In genomic region chr10:113148899-113149298, GRCh38 we compare ENCODE assay signal across 20 cellular contexts.
"Had no signal": no experiment of that assay in that cellular context is flagged by ENCODE, and none has a peak within 500 bp of the region (broad histone marks: within the 10 kb centered on the region; RNA-seq: fewer than 3 reads in every experiment).

No MANE protein-coding gene starts in this region.

- H3K4me3 ChIP-seq: heart right ventricle, lung, neural progenitor cell, prostate gland, thyroid gland had no signal

- H3K4me1 ChIP-seq: neural progenitor cell, prostate gland, thyroid gland had no signal

- H3K4me3 Mint-ChIP-seq: activated CD4-positive, alpha-beta T cell treated with anti-CD3 and anti-CD28 coated beads, Interleukin-2, amount 10 ng/mL, durations not matched to agents 24 days and 14 days; activated CD8-positive, alpha-beta T cell treated with anti-CD3 and anti-CD28 coated beads for 36 hours; activated T-helper 1 cell treated with anti-CD3 and anti-CD28 coated beads, Interleukin-12 subunit alpha, Interleukin-12 subunit beta, Interleukin-2, Interleukin-4 antibody, amounts not matched to agents 30 ng/mL and 10 ng/mL and 1 ng/mL, durations not matched to agents 14 hours and 24 hours and 36 hours; central memory CD8-positive, alpha-beta T cell; naive thymus-derived CD4-positive, alpha-beta T cell; neural progenitor cell; stimulated activated naive CD8-positive, alpha-beta T cell treated with anti-CD3 and anti-CD28 coated beads, Interleukin-15, Interleukin-2, amounts not matched to agents 100 ng/mL and 50 ng/mL, for 24 hours had no signal

- H3K27ac Mint-ChIP-seq: activated CD4-positive, alpha-beta T cell treated with anti-CD3 and anti-CD28 coated beads, Interleukin-2, amount 10 ng/mL, durations not matched to agents 24 days and 14 days; activated CD8-positive, alpha-beta T cell treated with anti-CD3 and anti-CD28 coated beads for 36 hours; activated T-helper 1 cell treated with anti-CD3 and anti-CD28 coated beads, Interleukin-12 subunit alpha, Interleukin-12 subunit beta, Interleukin-2, Interleukin-4 antibody, amounts not matched to agents 30 ng/mL and 10 ng/mL and 1 ng/mL, durations not matched to agents 14 hours and 24 hours and 36 hours; naive thymus-derived CD4-positive, alpha-beta T cell; neural progenitor cell; stimulated activated naive CD8-positive, alpha-beta T cell treated with anti-CD3 and anti-CD28 coated beads, Interleukin-15, Interleukin-2, amounts not matched to agents 100 ng/mL and 50 ng/mL, for 24 hours had no signal

- H3K9me3 Mint-ChIP-seq: activated CD4-positive, alpha-beta T cell treated with anti-CD3 and anti-CD28 coated beads, Interleukin-2, amount 10 ng/mL, durations not matched to agents 24 days and 14 days; activated CD8-positive, alpha-beta T cell treated with anti-CD3 and anti-CD28 coated beads for 36 hours; activated T-helper 1 cell treated with anti-CD3 and anti-CD28 coated beads, Interleukin-12 subunit alpha, Interleukin-12 subunit beta, Interleukin-2, Interleukin-4 antibody, amounts not matched to agents 30 ng/mL and 10 ng/mL and 1 ng/mL, durations not matched to agents 14 hours and 24 hours and 36 hours; central memory CD8-positive, alpha-beta T cell; neural progenitor cell; stimulated activated naive CD8-positive, alpha-beta T cell treated with anti-CD3 and anti-CD28 coated beads, Interleukin-15, Interleukin-2, amounts not matched to agents 100 ng/mL and 50 ng/mL, for 24 hours had no signal

- ATAC-seq: activated CD4-positive, CD25-positive, alpha-beta regulatory T cell treated with anti-CD3 and anti-CD28 coated beads, Interleukin-2, amount 50 U/mL, for 24 hours; activated CD8-positive, alpha-beta T cell treated with anti-CD3 and anti-CD28 coated beads for 36 hours; heart right ventricle; naive thymus-derived CD4-positive, alpha-beta T cell had no signal

- DNase-seq: activated CD4-positive, alpha-beta T cell treated with anti-CD3 and anti-CD28 coated beads, Interleukin-2, amount 10 ng/mL, durations not matched to agents 24 days and 14 days; activated CD8-positive, alpha-beta T cell treated with anti-CD3 and anti-CD28 coated beads for 36 hours; activated gamma-delta T cell; activated naive CD4-positive, alpha-beta T cell treated with anti-CD3 and anti-CD28 coated beads, Interleukin-2, amount 50 U/mL, for 16 hours; aorta; brain microvascular endothelial cell; cortex of kidney; heart right ventricle; naive thymus-derived CD4-positive, alpha-beta T cell; stimulated activated CD4-positive, alpha-beta T cell treated with anti-CD3 and anti-CD28 coated beads, Interleukin-12 subunit alpha, Interleukin-12 subunit beta, amount 100 ng/mL, for 4 hours; substantia nigra; thyroid gland had no signal

- H3K9me3 ChIP-seq: heart right ventricle, prostate gland, thyroid gland had no signal

- H3K36me3 ChIP-seq: prostate gland had no signal

- H3K27ac ChIP-seq: brain microvascular endothelial cell, epithelial cell of prostate, heart right ventricle, neural progenitor cell, prostate gland, thyroid gland had no signal

- H3K4me1 Mint-ChIP-seq: activated CD4-positive, alpha-beta T cell treated with anti-CD3 and anti-CD28 coated beads, Interleukin-2, amount 10 ng/mL, durations not matched to agents 24 days and 14 days; central memory CD8-positive, alpha-beta T cell; neural progenitor cell had no signal

- H3K27me3 Mint-ChIP-seq: activated CD4-positive, alpha-beta T cell treated with anti-CD3 and anti-CD28 coated beads, Interleukin-2, amount 10 ng/mL, durations not matched to agents 24 days and 14 days; activated CD8-positive, alpha-beta T cell treated with anti-CD3 and anti-CD28 coated beads for 36 hours; central memory CD8-positive, alpha-beta T cell; naive thymus-derived CD4-positive, alpha-beta T cell; stimulated activated naive CD8-positive, alpha-beta T cell treated with anti-CD3 and anti-CD28 coated beads, Interleukin-15, Interleukin-2, amounts not matched to agents 100 ng/mL and 50 ng/mL, for 24 hours had no signal

- H3K27me3 ChIP-seq: brain microvascular endothelial cell, heart right ventricle, neural progenitor cell, thyroid gland had no signal
